Comparison of ENCODE assay signal across 12 cellular contexts in genomic region chr13:110330491-110331001, GRCh38. TPM values are rescaled to one million over a fixed set of nuclear protein-coding genes. Genes with fewer than 3 reads are reported as not detected.
A peak's percentile ranks its signal among the peaks of the same experiment; 100 is the strongest.
DNase-seq lines count a peak whose midpoint lies in the region; ATAC-seq and TF ChIP-seq lines count a peak whose summit lies in the region.
"Had no signal": no experiment of that assay in that cellular context is flagged by ENCODE, and none has a peak within 500 bp of the region (broad histone marks: within the 10 kb centered on the region; RNA-seq: fewer than 3 reads in every experiment).

No MANE protein-coding gene starts in this region.

- TF ChIP-seq CTCF in Peyer's patch (IDR thresholded peaks at IDR 0.05) (no peak), mucosa of descending colon (IDR thresholded peaks at IDR 0.05) (no peak), thyroid gland (IDR thresholded peaks at IDR 0.05) (no peak), hepatocyte (IDR thresholded peaks at IDR 0.05; ENCODE audit: poor library complexity) (no peak)

- H3K4me1 Mint-ChIP-seq in activated T-cell treated with anti-CD3 and anti-CD28 coated beads, Interleukin-2, amount 50 U/mL, for 4 hours (ENCODE audit: low read depth) = no peaks in the 10 kb centered on the region

- no peaks in the 10 kb centered on the region for H4K20me1 ChIP-seq in hepatocyte (ENCODE audit: insufficient read depth, poor library complexity, severe bottlenecking)

- no peak overlapping the region for H3K9ac ChIP-seq in duodenal mucosa (ENCODE audit: low read depth in 1 of 2, low read length in 2 of 2)

- no peak overlapping the region for H3K4me2 ChIP-seq in hepatocyte

- H3K4me3 ChIP-seq in Peyer's patch (peak overlapping the region in 1 of 4 donors; percentile 8), duodenal mucosa (ENCODE audit: low read depth in 1 of 2, low read length in 2 of 2) (no peak overlapping the region), mucosa of descending colon (no peak overlapping the region), thyroid gland (replicated peaks in 1 of 3) (no peak overlapping the region), hepatocyte (no peak overlapping the region)
- H3K4me3 ChIP-seq: body of pancreas had no signal

- no peaks in the 10 kb centered on the region for H3K36me3 Mint-ChIP-seq in activated T-cell treated with anti-CD3 and anti-CD28 coated beads, Interleukin-2, amount 50 U/mL, for 4 hours (ENCODE audit: insufficient read depth)
- H3K36me3 Mint-ChIP-seq: natural killer cell treated with Interleukin-12 subunit alpha and Interleukin-12 subunit beta and Interleukin-15 and Interleukin-18, amount 100 ng/mL, for 72 hours had no signal

- H3K9me3 Mint-ChIP-seq in activated T-cell treated with anti-CD3 and anti-CD28 coated beads, Interleukin-2, amount 50 U/mL, for 4 hours = peaks cover 5% of the 10 kb centered on the region
- H3K9me3 Mint-ChIP-seq: natural killer cell treated with Interleukin-12 subunit alpha and Interleukin-12 subunit beta and Interleukin-15 and Interleukin-18, amount 100 ng/mL, for 72 hours had no signal

- TF ChIP-seq POLR2A in Peyer's patch (IDR thresholded peaks at IDR 0.05) = no peak
- no peak for TF ChIP-seq POLR2A in thyroid gland (IDR thresholded peaks at IDR 0.05)

- H3K27ac ChIP-seq in Peyer's patch (peak overlapping the region; percentile 53 to 73 (median 68)), duodenal mucosa (ENCODE audit: low read depth, low read length) (peak overlapping the region; percentile 6), thyroid gland (peak overlapping the region; percentile 70 to 92 (median 90)), hepatocyte (no peak overlapping the region)
- H3K27ac ChIP-seq: body of pancreas had no signal

- ATAC-seq in mucosa of descending colon (peak; percentile 44), GM19452 (IDR thresholded peaks at IDR 0.05; ENCODE audit: unreplicated experiment) (no peak), HG03565 (IDR thresholded peaks at IDR 0.05; ENCODE audit: unreplicated experiment) (no peak)
- ATAC-seq in activated T-cell treated with anti-CD3 and anti-CD28 coated beads, Interleukin-2, amount 50 U/mL, for 4 hours = no peak
- ATAC-seq: body of pancreas; natural killer cell treated with Interleukin-12 subunit alpha and Interleukin-12 subunit beta and Interleukin-15 and Interleukin-18, amount 100 ng/mL, for 72 hours had no signal

- no peaks in the 10 kb centered on the region for H3K9me2 ChIP-seq in hepatocyte (replicated peaks; ENCODE audit: insufficient read depth)

- no peak overlapping the region for H2AFZ ChIP-seq in hepatocyte

- no peak overlapping the region for H3K4me3 Mint-ChIP-seq in activated T-cell treated with anti-CD3 and anti-CD28 coated beads, Interleukin-2, amount 50 U/mL, for 4 hours
- H3K4me3 Mint-ChIP-seq: natural killer cell treated with Interleukin-12 subunit alpha and Interleukin-12 subunit beta and Interleukin-15 and Interleukin-18, amount 100 ng/mL, for 72 hours had no signal

- H3K27me3 ChIP-seq in Peyer's patch = no peaks in the 10 kb centered on the region
- H3K27me3 ChIP-seq in duodenal mucosa (ENCODE audit: control insufficient read depth in 1 of 2, insufficient read depth in 2 of 2, low read length in 2 of 2) = no peaks in the 10 kb centered on the region
- no peaks in the 10 kb centered on the region for H3K27me3 ChIP-seq in thyroid gland
- no peaks in the 10 kb centered on the region for H3K27me3 ChIP-seq in hepatocyte
- H3K27me3 ChIP-seq: body of pancreas had no signal

- DNase-seq in Peyer's patch = peak in 1 of 3 donors; percentile 47
- no peak for DNase-seq in mucosa of descending colon
- peak; percentile 42 for DNase-seq in thyroid gland
- no peak for DNase-seq in activated T-cell treated with anti-CD3 and anti-CD28 coated beads, Interleukin-2, amount 50 U/mL, for 4 hours
- no peak for DNase-seq in hepatocyte (ENCODE audit: low spot score)
- DNase-seq: body of pancreas, Kasumi-1, NCI-H69 had no signal

- H3K79me2 ChIP-seq in hepatocyte = peaks cover 47% of the 10 kb centered on the region

- H3K9me3 ChIP-seq in Peyer's patch (no peaks in the 10 kb centered on the region), duodenal mucosa (ENCODE audit: control insufficient read depth in 1 of 2, low read length in 2 of 2) (no peaks in the 10 kb centered on the region), mucosa of descending colon (no peaks in the 10 kb centered on the region), thyroid gland (no peaks in the 10 kb centered on the region), hepatocyte (ENCODE audit: low read depth) (no peaks in the 10 kb centered on the region)
- H3K9me3 ChIP-seq: body of pancreas had no signal

- intact Hi-C loops in mucosa of descending colon (cut with DNase I, micrococcal nuclease) = no loop called here
- intact Hi-C loops in thyroid gland (cut with DNase I) = no loop called here

- 33 to 47% methylated on average over 11 of the region's 11 CpGs for WGBS in thyroid gland, 2 donors
- WGBS in hepatocyte (ENCODE audit: low lambda C conversion rate, missing lambda C conversion rate) = 86% methylated on average over 11 of the region's 11 CpGs

- peaks cover 13% of the 10 kb centered on the region for H3K27me3 Mint-ChIP-seq in activated T-cell treated with anti-CD3 and anti-CD28 coated beads, Interleukin-2, amount 50 U/mL, for 4 hours (ENCODE audit: low read depth)

- peaks cover 0 to 18% (median 0%) of the 10 kb centered on the region in 4 donors for H3K4me1 ChIP-seq in Peyer's patch
- peaks cover 0 to 6% of the 10 kb centered on the region in 2 donors for H3K4me1 ChIP-seq in duodenal mucosa (ENCODE audit: control insufficient read depth in 1 of 2, insufficient read depth in 2 of 2, low read length in 2 of 2)
- H3K4me1 ChIP-seq in mucosa of descending colon (ENCODE audit: low read depth) = no peaks in the 10 kb centered on the region
- peaks cover 54 to 71% of the 10 kb centered on the region in 2 donors for H3K4me1 ChIP-seq in thyroid gland
- H3K4me1 ChIP-seq in hepatocyte (ENCODE audit: insufficient read depth) = peaks cover 5% of the 10 kb centered on the region

- H3K36me3 ChIP-seq in Peyer's patch (no peaks in the 10 kb centered on the region), duodenal mucosa (ENCODE audit: control insufficient read depth in 1 of 2, insufficient read depth in 2 of 2, low read length in 2 of 2) (no peaks in the 10 kb centered on the region), mucosa of descending colon (ENCODE audit: low read depth) (no peaks in the 10 kb centered on the region), thyroid gland (no peaks in the 10 kb centered on the region), hepatocyte (replicated peaks; ENCODE audit: insufficient read depth, low read depth) (no peaks in the 10 kb centered on the region)

RNA-seq across cellular contexts. Expression of gene COL4A2, which starts 23.5 kb away (rescaled TPM):
- total RNA-seq in Peyer's patch (100 to 1,000 TPM in 2 of 4 donors, 10 to 100 TPM in 2; 56.6 to 139 (median 89.1) TPM), mucosa of descending colon (100 to 1,000 TPM in 1 of 3 donors, 10 to 100 TPM in 2; 33.5 to 389 (median 74.2) TPM), thyroid gland (100 to 1,000 TPM in 3 of 4 donors, 10 to 100 TPM in 1; 97.6 to 193 (median 131) TPM), hepatocyte (126 and 171 TPM in 2 replicates)
- 1 to 10 TPM in 2 of 3 donors, under 1 TPM in 1; 0.63 to 1.2 (median 1.1) TPM for total RNA-seq in activated T-cell treated with anti-CD3 and anti-CD28 coated beads, Interleukin-2, amount 50 U/mL, for 4 hours
- 220 and 221 TPM in 2 replicates for polyA plus RNA-seq in hepatocyte
- total RNA-seq: natural killer cell treated with Interleukin-12 subunit alpha and Interleukin-12 subunit beta and Interleukin-15 and Interleukin-18, amount 100 ng/mL, for 72 hours had no signal

RNA-seq across cellular contexts. Expression of gene COL4A1, which starts 23.6 kb away (rescaled TPM):
- total RNA-seq in Peyer's patch (10 to 100 TPM; 28.0 to 69.3 (median 36.3) TPM), mucosa of descending colon (100 to 1,000 TPM in 1 of 3 donors, 10 to 100 TPM in 2; 19.0 to 308 (median 61.9) TPM), thyroid gland (100 to 1,000 TPM in 2 of 4 donors, 10 to 100 TPM in 2; 71.3 to 161 (median 112) TPM), hepatocyte (223 and 269 TPM in 2 replicates)
- total RNA-seq in activated T-cell treated with anti-CD3 and anti-CD28 coated beads, Interleukin-2, amount 50 U/mL, for 4 hours = under 1 TPM; 0.42 to 0.66 (median 0.54) TPM
- polyA plus RNA-seq in hepatocyte = 138 and 140 TPM in 2 replicates
- total RNA-seq: natural killer cell treated with Interleukin-12 subunit alpha and Interleukin-12 subunit beta and Interleukin-15 and Interleukin-18, amount 100 ng/mL, for 72 hours had no signal

Comparison
In these comparisons a context has a peak if more than half of its experiments do, and no peak if none do; other contexts are left out.
1. DNase-seq: peak in thyroid gland (2 of 2); none in mucosa of descending colon (0 of 3), activated T-cell treated with anti-CD3 and anti-CD28 coated beads, Interleukin-2, amount 50 U/mL, for 4 hours (single experiment) and hepatocyte (single experiment).
2. RNA of gene COL4A2, which starts 23.5 kb away (total RNA-seq): 126 to 171 TPM in hepatocyte, 97.6 to 193 TPM in thyroid gland, 56.6 to 139 TPM in Peyer's patch and 33.5 to 389 TPM in mucosa of descending colon; 0.63 to 1.2 TPM in activated T-cell treated with anti-CD3 and anti-CD28 coated beads, Interleukin-2, amount 50 U/mL, for 4 hours; every median in the first group is over 10 times any median in the second.
3. RNA of gene COL4A1, which starts 23.6 kb away (total RNA-seq): 223 to 269 TPM in hepatocyte, 71.3 to 161 TPM in thyroid gland, 19.0 to 308 TPM in mucosa of descending colon and 28.0 to 69.3 TPM in Peyer's patch; 0.42 to 0.66 TPM in activated T-cell treated with anti-CD3 and anti-CD28 coated beads, Interleukin-2, amount 50 U/mL, for 4 hours; every median in the first group is over 10 times any median in the second.